19 cellular contexts compared by ENCODE assay signal in genomic region chr16:46894011-46894672, GRCh38. TPM values are rescaled to one million over a fixed set of nuclear protein-coding genes. Genes with fewer than 3 reads are reported as not detected.
DNase-seq lines count a peak whose midpoint lies in the region; FAIRE-seq and TF ChIP-seq lines count a peak whose summit lies in the region.
"Had no signal": no experiment of that assay in that cellular context is flagged by ENCODE, and none has a peak within 500 bp of the region (broad histone marks: within the 10 kb centered on the region; RNA-seq: fewer than 3 reads in every experiment).

No MANE protein-coding gene starts in this region.

- H3K4me2 ChIP-seq in astrocyte (ENCODE audit: low read length), result peak overlapping the region; percentile 70

- H3K4me1 ChIP-seq in astrocyte (ENCODE audit: insufficient read depth, low read length) (peaks cover 16% of the 10 kb centered on the region), testis (peaks cover 46% of the 10 kb centered on the region)
- H3K4me1 ChIP-seq: left lung had no signal

- no peaks in the 10 kb centered on the region for H3K27me3 ChIP-seq in astrocyte (ENCODE audit: insufficient read depth, low read length)
- no peaks in the 10 kb centered on the region for H3K27me3 ChIP-seq in testis
- H3K27me3 ChIP-seq: left lung had no signal

- H3K27ac ChIP-seq in astrocyte (ENCODE audit: low read depth, low read length) (no peak overlapping the region), testis (peak overlapping the region; percentile 25 to 35)
- H3K27ac ChIP-seq: left lung had no signal

- H3K27me3 Mint-ChIP-seq in astrocyte (ENCODE audit: low read depth, unreplicated experiment) (no peaks in the 10 kb centered on the region), endothelial cell (ENCODE audit: unreplicated experiment) (peaks cover 2% of the 10 kb centered on the region)
- H3K27me3 Mint-ChIP-seq: activated CD4-positive, alpha-beta T cell treated with anti-CD3 and anti-CD28 coated beads for 36 hours; activated naive CD4-positive, alpha-beta T cell treated with anti-CD3 and anti-CD28 coated beads, Interleukin-2, amount 10 ng/mL, durations not matched to agents 7 days and 5 days; central memory CD8-positive, alpha-beta T cell had no signal

- peaks cover 47% of the 10 kb centered on the region for H3K79me2 ChIP-seq in astrocyte (ENCODE audit: insufficient read depth, low read length)

- H2AFZ ChIP-seq in astrocyte (ENCODE audit: low read depth, low read length), result no peak overlapping the region

- H3K9me3 ChIP-seq in astrocyte (ENCODE audit: insufficient read depth, low read depth, low read length), result no peaks in the 10 kb centered on the region
- no peaks in the 10 kb centered on the region for H3K9me3 ChIP-seq in testis
- H3K9me3 ChIP-seq: left lung had no signal

- 22 to 64% methylated on average over 1 to 11 of the region's 11 CpGs for WGBS in testis, 2 donors

- DNase-seq in astrocyte (ENCODE audit: low read depth), result no peak
- peak in 41 of 42 donors; percentile 42 to 87 (median 74) for DNase-seq in head of caudate nucleus
- DNase-seq in nucleus accumbens (lab: John Stamatoyannopoulos, UW), result peak in 46 of 56 donors; percentile 15 to 86 (median 56)
- peak; percentile 80 for DNase-seq in testis
- no peak for DNase-seq in NCI-H1417 treated with DMSO at 0.1 percent for 48 hours (lab: John Stamatoyannopoulos, UW)
- no peak for DNase-seq in activated naive CD4-positive, alpha-beta T cell treated with anti-CD3 and anti-CD28 coated beads, Interleukin-2, amount 50 U/mL, for 16 hours
- DNase-seq in endothelial cell (ENCODE audit: low spot score), result no peak
- DNase-seq: activated CD4-positive, alpha-beta T cell treated with anti-CD3 and anti-CD28 coated beads for 36 hours; activated naive CD4-positive, alpha-beta T cell treated with anti-CD3 and anti-CD28 coated beads, Interleukin-2, amount 10 ng/mL, durations not matched to agents 7 days and 5 days; DMS79 treated with DMSO at 0.1 percent for 48 hours; left lung; NK-92 treated with Interleukin-12 subunit alpha and Interleukin-12 subunit beta, amount 100 ng/mL, for 24 hours; SHP77; stimulated activated CD4-positive, alpha-beta T cell treated with anti-CD3 and anti-CD28 coated beads, Interleukin-4, amount 100 ng/mL, for 1 hour had no signal

- peak overlapping the region; percentile 28 for H3K9ac ChIP-seq in astrocyte (ENCODE audit: low read length)

- intact Hi-C loops in head of caudate nucleus (cut with DNase I) (no loop called here), testis (cut with DNase I; ENCODE audit: low total_unique reads) (no loop called here)

- H3K27ac Mint-ChIP-seq in astrocyte (ENCODE audit: unreplicated experiment) (no peak overlapping the region), endothelial cell (ENCODE audit: unreplicated experiment) (no peak overlapping the region)
- H3K27ac Mint-ChIP-seq: activated CD4-positive, alpha-beta T cell treated with anti-CD3 and anti-CD28 coated beads for 36 hours; activated naive CD4-positive, alpha-beta T cell treated with anti-CD3 and anti-CD28 coated beads, Interleukin-2, amount 10 ng/mL, durations not matched to agents 7 days and 5 days; T-helper 2 cell treated with Interferon-gamma antibody and Interleukin-4, amounts not matched to agents 5 μg/mL and 100 μg/mL, for 36 hours had no signal

- H3K36me3 ChIP-seq in astrocyte (ENCODE audit: insufficient read depth, low read length), result no peaks in the 10 kb centered on the region
- H3K36me3 ChIP-seq in testis (ENCODE audit: low read depth, missing control alignments), result no peaks in the 10 kb centered on the region

- no peak for FAIRE-seq in astrocyte (lab: Jason Lieb, UNC)
- FAIRE-seq: H1, urothelium cell line had no signal

- peaks cover 14% of the 10 kb centered on the region for H3K4me1 Mint-ChIP-seq in astrocyte (ENCODE audit: low read depth, unreplicated experiment)
- H3K4me1 Mint-ChIP-seq in endothelial cell (ENCODE audit: unreplicated experiment), result peaks cover 10% of the 10 kb centered on the region
- H3K4me1 Mint-ChIP-seq: activated CD4-positive, alpha-beta T cell treated with anti-CD3 and anti-CD28 coated beads for 36 hours; activated naive CD4-positive, alpha-beta T cell treated with anti-CD3 and anti-CD28 coated beads, Interleukin-2, amount 10 ng/mL, durations not matched to agents 7 days and 5 days; central memory CD8-positive, alpha-beta T cell had no signal

- H3K36me3 Mint-ChIP-seq in astrocyte (ENCODE audit: low read depth, unreplicated experiment) (peaks cover 9% of the 10 kb centered on the region), endothelial cell (ENCODE audit: low read depth, unreplicated experiment) (no peaks in the 10 kb centered on the region)
- H3K36me3 Mint-ChIP-seq: activated naive CD4-positive, alpha-beta T cell treated with anti-CD3 and anti-CD28 coated beads, Interleukin-2, amount 10 ng/mL, durations not matched to agents 7 days and 5 days had no signal

- no peaks in the 10 kb centered on the region for H3K9me3 Mint-ChIP-seq in astrocyte (ENCODE audit: unreplicated experiment)
- H3K9me3 Mint-ChIP-seq in endothelial cell (ENCODE audit: unreplicated experiment), result no peaks in the 10 kb centered on the region
- H3K9me3 Mint-ChIP-seq: activated naive CD4-positive, alpha-beta T cell treated with anti-CD3 and anti-CD28 coated beads, Interleukin-2, amount 10 ng/mL, durations not matched to agents 7 days and 5 days; central memory CD8-positive, alpha-beta T cell; T-helper 2 cell treated with Interferon-gamma antibody and Interleukin-4, amounts not matched to agents 5 μg/mL and 100 μg/mL, for 36 hours had no signal

- TF ChIP-seq POLR2A in testis (IDR thresholded peaks at IDR 0.05), result no peak

- H3K4me3 Mint-ChIP-seq in astrocyte (ENCODE audit: unreplicated experiment) (no peak overlapping the region), endothelial cell (ENCODE audit: unreplicated experiment) (no peak overlapping the region)
- H3K4me3 Mint-ChIP-seq: activated CD4-positive, alpha-beta T cell treated with anti-CD3 and anti-CD28 coated beads for 36 hours; activated naive CD4-positive, alpha-beta T cell treated with anti-CD3 and anti-CD28 coated beads, Interleukin-2, amount 10 ng/mL, durations not matched to agents 7 days and 5 days; CD14-positive monocyte; central memory CD8-positive, alpha-beta T cell; T-helper 2 cell treated with Interferon-gamma antibody and Interleukin-4, amounts not matched to agents 5 μg/mL and 100 μg/mL, for 36 hours had no signal

- no peak for TF ChIP-seq CTCF in astrocyte (IDR thresholded peaks at IDR 0.05; ENCODE audit: insufficient read depth, low read depth, low read length)
- TF ChIP-seq CTCF in testis (IDR thresholded peaks at IDR 0.05), result no peak
- TF ChIP-seq CTCF in endothelial cell (IDR thresholded peaks at IDR 0.05; ENCODE audit: unreplicated experiment), result no peak

- H3K4me3 ChIP-seq in astrocyte (ENCODE audit: insufficient read depth, low read depth, low read length) (no peak overlapping the region), testis (no peak overlapping the region)
- H3K4me3 ChIP-seq: left lung had no signal

- H4K20me1 ChIP-seq in astrocyte (ENCODE audit: insufficient read depth, low read length), result peaks cover 52% of the 10 kb centered on the region

RNA-seq across cellular contexts. Expression of gene GPT2, which starts 10.0 kb away (rescaled TPM):
- 70.2 and 75.7 TPM in 2 replicates for total RNA-seq in astrocyte
- total RNA-seq in testis, result 10 to 100 TPM; 46.6 to 80.6 TPM
- polyA plus RNA-seq in testis (ENCODE audit: insufficient read depth, low read depth, low replicate concordance), result 38.8 TPM
- 15.6 TPM for total RNA-seq in endothelial cell (ENCODE audit: unreplicated experiment)

Comparison
In these comparisons a context has a peak if more than half of its experiments do, and no peak if none do; other contexts are left out.
1. DNase-seq: peak in head of caudate nucleus (41 of 42), nucleus accumbens (46 of 56) and testis (single experiment); none in astrocyte (single experiment), NCI-H1417 treated with DMSO at 0.1 percent for 48 hours (single experiment), activated naive CD4-positive, alpha-beta T cell treated with anti-CD3 and anti-CD28 coated beads, Interleukin-2, amount 50 U/mL, for 16 hours (single experiment) and endothelial cell (single experiment).